8 cellular contexts compared by ENCODE assay signal in genomic region chr5:38845555-38846378, GRCh38. TPM values are rescaled to one million over a fixed set of nuclear protein-coding genes. Genes with fewer than 3 reads are reported as not detected.
DNase-seq lines count a peak whose midpoint lies in the region; ATAC-seq and TF ChIP-seq lines count a peak whose summit lies in the region.

Gene OSMR (plus strand): TSS chr5:38846012. CDS start chr5:38869045, 23,033 bp downstream.

- peaks cover 4 to 9% (median 7%) of the 10 kb centered on the region in 3 donors for H3K27me3 ChIP-seq in gastrocnemius medialis

- H3K27ac Mint-ChIP-seq in central memory CD8-positive, alpha-beta T cell (ENCODE audit: low read depth): no peak within 1 kb of the TSS

- no peak for TF ChIP-seq CTCF in gastrocnemius medialis (IDR thresholded peaks at IDR 0.05 in 4 of 5, conservative IDR thresholded peaks at IDR 0.05 in 1 of 5)

- no peak for ATAC-seq in central memory CD8-positive, alpha-beta T cell (replicated peaks; ENCODE audit: extremely low read depth, poor library complexity, severe bottlenecking)
- ATAC-seq in gastrocnemius medialis (peak; percentile 84 to 85), GM21526 (IDR thresholded peaks at IDR 0.05; ENCODE audit: low FRiP score, unreplicated experiment) (no peak), GM18498 (IDR thresholded peaks at IDR 0.05; ENCODE audit: unreplicated experiment) (no peak), HG02763 (IDR thresholded peaks at IDR 0.05; ENCODE audit: unreplicated experiment) (no peak)

- H3K4me1 ChIP-seq in ES-I3 (ENCODE audit: insufficient read depth, low read length) (peaks cover 3% of the 10 kb centered on the region; the same call in 1 of the 2 replicates), gastrocnemius medialis (no peaks in the 10 kb centered on the region)

- peaks cover 75% of the 10 kb centered on the region for H3K27me3 Mint-ChIP-seq in central memory CD8-positive, alpha-beta T cell

- peak; percentile 10 for DNase-seq in NCI-H2171 (lab: John Stamatoyannopoulos, UW)
- DNase-seq in central memory CD8-positive, alpha-beta T cell (ENCODE audit: low spot score in 2 of 2): no peak
- DNase-seq in iris pigment epithelial cell (ENCODE audit: low read depth): peak; percentile 99
- peak; percentile 67 to 79 for DNase-seq in gastrocnemius medialis

- peak within 1 kb of the TSS; percentile 55 for H3K4me3 Mint-ChIP-seq in central memory CD8-positive, alpha-beta T cell

- H3K9me3 ChIP-seq in ES-I3 (ENCODE audit: control insufficient read depth, insufficient read depth, low read length): no peaks in the 10 kb centered on the region
- no peaks in the 10 kb centered on the region for H3K9me3 ChIP-seq in gastrocnemius medialis

- no peaks in the 10 kb centered on the region for H3K9me3 Mint-ChIP-seq in central memory CD8-positive, alpha-beta T cell

- TF ChIP-seq POLR2A in gastrocnemius medialis (IDR thresholded peaks at IDR 0.05): peak; percentile 73 to 77

- peak within 1 kb of the TSS; percentile 66 to 80 (median 70) for H3K4me3 ChIP-seq in gastrocnemius medialis

- intact Hi-C loops in gastrocnemius medialis (cut with DNase I; ENCODE audit: low total_unique reads): no loop called here

- H3K36me3 ChIP-seq in ES-I3 (ENCODE audit: insufficient read depth, low read length) (no peaks in the 10 kb centered on the region), gastrocnemius medialis (no peaks in the 10 kb centered on the region)

- H3K27ac ChIP-seq in gastrocnemius medialis: peak within 1 kb of the TSS; percentile 74 to 89 (median 86)

- in situ Hi-C loops in gastrocnemius medialis (cut with MboI; ENCODE audit: low sequenced_read_pairs in 4 of 4): no loop called here

- no peaks in the 10 kb centered on the region for H3K36me3 Mint-ChIP-seq in central memory CD8-positive, alpha-beta T cell (ENCODE audit: insufficient read depth)

- H3K4me1 Mint-ChIP-seq in central memory CD8-positive, alpha-beta T cell: peaks cover 6% of the 10 kb centered on the region

- H3K9ac ChIP-seq in ES-I3 (ENCODE audit: low read depth, low read length): peak within 1 kb of the TSS; percentile 75

RNA-seq across cellular contexts. Expression of gene OSMR, which starts in this region (rescaled TPM):
- 10 to 100 TPM in 1 of 4 donors, 1 to 10 TPM in 3; 4.9 to 12.4 (median 6.5) TPM for total RNA-seq in gastrocnemius medialis

Comparison
In these comparisons a context has a peak if more than half of its experiments do, and no peak if none do; other contexts are left out.
1. DNase-seq: peak in NCI-H2171 (single experiment), iris pigment epithelial cell (single experiment) and gastrocnemius medialis (2 of 2); none in central memory CD8-positive, alpha-beta T cell (0 of 2).
2. ATAC-seq: peak in gastrocnemius medialis (2 of 2); none in central memory CD8-positive, alpha-beta T cell (single experiment), GM21526 (single experiment), GM18498 (single experiment) and HG02763 (single experiment).